Comparison of ENCODE assay signal across 1 cellular context in genomic region chr10:118835682-118836326, GRCh38.
A peak's percentile ranks its signal among the peaks of the same experiment; 100 is the strongest.
TF ChIP-seq lines count a peak whose summit lies in the region.

No MANE protein-coding gene starts in this region.

TF ChIP-seq in HEK293, 187 proteins besides CTCF, POLR2A, EP300 and RAD21 (continued from another document and continues in another):
- no peak for TF ChIP-seq ELK4 (IDR thresholded peaks at IDR 0.05; ENCODE audit: borderline replicate concordance, low read depth, low read length)
- TF ChIP-seq ZSCAN5A (tag by site-specific recombination; IDR thresholded peaks at IDR 0.05), result no peak
- no peak for TF ChIP-seq ZNF292 (tag by site-specific recombination; IDR thresholded peaks at IDR 0.05; ENCODE audit: borderline replicate concordance, low read depth)
- no peak for TF ChIP-seq ZNF518A (tag by site-specific recombination; conservative IDR thresholded peaks at IDR 0.05; ENCODE audit: low read depth)
- no peak for TF ChIP-seq ZBTB44 (tag by site-specific recombination; IDR thresholded peaks at IDR 0.05)
- TF ChIP-seq ZNF18 (tag by site-specific recombination; IDR thresholded peaks at IDR 0.05), result no peak
- TF ChIP-seq ZNF654 (tag by site-specific recombination; IDR thresholded peaks at IDR 0.05; ENCODE audit: low read depth), result no peak
- no peak; the same call in 1 of the 2 replicates for TF ChIP-seq GLIS1 (tag by site-specific recombination; IDR thresholded peaks at IDR 0.05)
- TF ChIP-seq SP7 (tag by site-specific recombination; IDR thresholded peaks at IDR 0.05), result no peak
- TF ChIP-seq ZNF148 (tag by site-specific recombination; IDR thresholded peaks at IDR 0.05; ENCODE audit: borderline replicate concordance), result no peak
- TF ChIP-seq ZSCAN4 (tag by site-specific recombination; IDR thresholded peaks at IDR 0.05), result no peak
- no peak for TF ChIP-seq ZNF777 (tag by site-specific recombination; IDR thresholded peaks at IDR 0.05; ENCODE audit: borderline replicate concordance)
- TF ChIP-seq ZNF26 (tag by site-specific recombination; IDR thresholded peaks at IDR 0.05), result no peak
- TF ChIP-seq ZNF629 (tag by site-specific recombination; IDR thresholded peaks at IDR 0.05), result 0 out of 2 replicates have a peak, but pooled peaks have one; percentile 15
- TF ChIP-seq ZXDB (tag by site-specific recombination; IDR thresholded peaks at IDR 0.05), result no peak
- TF ChIP-seq OSR2 (tag by site-specific recombination; IDR thresholded peaks at IDR 0.05), result peak; percentile 62
- no peak for TF ChIP-seq ZNF624 (tag by site-specific recombination; IDR thresholded peaks at IDR 0.05)
- TF ChIP-seq ZFHX2 (tag by site-specific recombination; conservative IDR thresholded peaks at IDR 0.05), result peak; percentile 61
- no peak for TF ChIP-seq ZNF280D (tag by site-specific recombination; IDR thresholded peaks at IDR 0.05)
- no peak for TF ChIP-seq SALL2 (tag by site-specific recombination; IDR thresholded peaks at IDR 0.05; ENCODE audit: borderline replicate concordance)
- TF ChIP-seq ZNF837 (tag by site-specific recombination; IDR thresholded peaks at IDR 0.05), result no peak
- 0 out of 2 replicates have a peak, but pooled peaks have one; percentile 15 for TF ChIP-seq ZNF600 (tag by site-specific recombination; IDR thresholded peaks at IDR 0.05)
- TF ChIP-seq ZIC2 (tag by site-specific recombination; IDR thresholded peaks at IDR 0.05), result peak; percentile 83
- TF ChIP-seq ZSCAN30 (tag by site-specific recombination; IDR thresholded peaks at IDR 0.05), result no peak
- no peak for TF ChIP-seq ZNF449 (tag by site-specific recombination; IDR thresholded peaks at IDR 0.05)
- no peak for TF ChIP-seq ZNF792 (tag by site-specific recombination; IDR thresholded peaks at IDR 0.05)
- no peak for TF ChIP-seq ZFP69B (tag by site-specific recombination; IDR thresholded peaks at IDR 0.05)
- TF ChIP-seq ZNF488 (tag by site-specific recombination; IDR thresholded peaks at IDR 0.05), result no peak
- TF ChIP-seq ZNF704 (tag by site-specific recombination; IDR thresholded peaks at IDR 0.05), result no peak
- TF ChIP-seq MEIS1 (CRISPR knock-in tag; IDR thresholded peaks at IDR 0.05; ENCODE audit: borderline replicate concordance), result no peak
- no peak for TF ChIP-seq ZNF394 (tag by site-specific recombination; IDR thresholded peaks at IDR 0.05; ENCODE audit: borderline replicate concordance)
